Comparison of ENCODE assay signal across 8 cellular contexts in genomic region chrX:149540621-149541520, GRCh38. TPM values are rescaled to one million over a fixed set of nuclear protein-coding genes. Genes with fewer than 3 reads are reported as not detected.
DNase-seq lines count a peak whose midpoint lies in the region; ATAC-seq and TF ChIP-seq lines count a peak whose summit lies in the region.

EOLA1 (plus strand) TSS chrX:149541012; CDS start chrX:149545631, 4,619 bp downstream.

- no peaks in the 10 kb centered on the region for H3K9me3 ChIP-seq in adipocyte (ENCODE audit: control insufficient read depth, low read length)
- H3K9me3 ChIP-seq in heart left ventricle: no peaks in the 10 kb centered on the region
- no peaks in the 10 kb centered on the region for H3K9me3 ChIP-seq in upper lobe of right lung

- H3K4me1 ChIP-seq in adipocyte (ENCODE audit: control insufficient read depth, insufficient read depth, low read length) (peaks cover 8% of the 10 kb centered on the region), heart left ventricle (peaks cover 0 to 10% (median 5%) of the 10 kb centered on the region in 12 donors), upper lobe of right lung (peaks cover 3% of the 10 kb centered on the region)

- intact Hi-C loops in heart left ventricle (cut with DNase I) (loop anchor here in 1 of 10 donors (10.0 kb wide), 1 partner anchor 374 kb away; no protein-coding TSS in a partner anchor), posterior vena cava (cut with DNase I) (no loop called here), upper lobe of right lung (cut with DNase I) (no loop called here)

- peak within 1 kb of the TSS; percentile 92 for H3K4me3 ChIP-seq in GM12875 (ENCODE audit: low read depth, low read length)
- H3K4me3 ChIP-seq in adipocyte (ENCODE audit: low read length): peak within 1 kb of the TSS; percentile 93
- H3K4me3 ChIP-seq in heart left ventricle: peak within 1 kb of the TSS; percentile 45 to 90 (median 69)
- peak within 1 kb of the TSS; percentile 65 for H3K4me3 ChIP-seq in upper lobe of right lung

- H3K27ac ChIP-seq in heart left ventricle (peak within 1 kb of the TSS; percentile 68 to 96 (median 91)), upper lobe of right lung (peak within 1 kb of the TSS; percentile 91)

- H3K27me3 ChIP-seq in adipocyte (replicated peaks; ENCODE audit: control insufficient read depth, insufficient read depth, low read length): no peaks in the 10 kb centered on the region
- H3K27me3 ChIP-seq in heart left ventricle: no peaks in the 10 kb centered on the region
- H3K27me3 ChIP-seq in upper lobe of right lung: no peaks in the 10 kb centered on the region

- peak within 1 kb of the TSS; percentile 89 for H3K9ac ChIP-seq in adipocyte (ENCODE audit: low read length)

- peak; percentile 95 for DNase-seq in NCI-H1436 (lab: John Stamatoyannopoulos, UW)
- DNase-seq in T follicular helper cell (ENCODE audit: low read depth): peak; percentile 86
- DNase-seq in adipocyte (ENCODE audit: low read depth): peak; percentile 91
- DNase-seq in heart left ventricle: peak; percentile 79 to 92 (median 91)
- DNase-seq in posterior vena cava (ENCODE audit: low spot score): peak; percentile 96
- DNase-seq in upper lobe of right lung: peak; percentile 93

- TF ChIP-seq CTCF in GM12875 (IDR thresholded peaks at IDR 0.05; ENCODE audit: borderline replicate concordance, insufficient read depth, low read depth, low read length) (no peak), heart left ventricle (IDR thresholded peaks at IDR 0.05) (no peak), upper lobe of right lung (IDR thresholded peaks at IDR 0.05) (no peak)

- 0 to 50% (median 24%) methylated on average over 44 to 71 of the region's 71 CpGs for WGBS in heart left ventricle, 4 donors

- peak; percentile 76 for ATAC-seq in HG02798 (IDR thresholded peaks at IDR 0.05; ENCODE audit: poor library complexity, unreplicated experiment)
- peak; percentile 46 to 67 (median 57) for ATAC-seq in heart left ventricle
- peak; percentile 70 for ATAC-seq in upper lobe of right lung

- H3K36me3 ChIP-seq in adipocyte (ENCODE audit: control insufficient read depth, insufficient read depth, low read length, severe bottlenecking) (no peaks in the 10 kb centered on the region), heart left ventricle (no peaks in the 10 kb centered on the region), upper lobe of right lung (no peaks in the 10 kb centered on the region)

- TF ChIP-seq POLR2A in heart left ventricle (IDR thresholded peaks at IDR 0.05): no peak

RNA-seq across cellular contexts. Expression of gene EOLA1, which starts in this region (rescaled TPM):
- total RNA-seq in heart left ventricle (10 to 100 TPM; 15.8 to 35.9 (median 25.3) TPM), posterior vena cava (10 to 100 TPM; 15.8 to 18.1 TPM), upper lobe of right lung (15.8 TPM)
- 10 to 100 TPM; 24.6 to 45.6 TPM for polyA plus RNA-seq in heart left ventricle

Comparison
In these comparisons a context has a peak if more than half of its experiments do, and no peak if none do; other contexts are left out.
1. Peak in every context shown above with its lines: DNase-seq, ATAC-seq, H3K4me3 ChIP-seq and H3K27ac ChIP-seq.